In the genomic region with DNA sequence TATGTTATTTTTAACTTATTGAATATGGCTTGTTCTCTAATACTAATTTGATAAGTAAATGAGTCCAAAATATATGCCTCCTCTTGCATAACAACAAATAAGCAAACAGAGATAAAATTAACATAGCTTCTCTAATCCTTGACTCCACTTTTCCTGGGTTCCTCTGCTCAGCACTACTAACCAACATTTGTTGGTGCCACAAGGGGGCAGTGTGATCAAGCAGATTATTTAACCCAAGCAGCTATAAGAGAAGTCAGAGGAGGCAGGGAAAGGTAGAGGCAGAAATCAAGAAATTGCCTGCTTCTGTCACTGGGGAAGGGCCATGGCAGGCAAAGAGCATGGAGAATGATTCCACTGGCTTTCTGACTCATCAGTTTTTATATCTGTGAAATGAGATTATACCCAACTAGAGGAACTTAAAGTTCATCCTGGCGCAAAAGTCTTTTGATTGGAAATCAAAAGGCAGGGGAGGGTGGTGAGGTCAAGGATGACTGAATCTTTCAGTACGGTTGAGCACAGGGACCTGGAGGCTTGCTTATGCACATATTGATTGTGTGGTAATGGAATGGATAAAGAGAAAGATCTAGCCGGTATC, we compare ENCODE assay signal across 8 cellular contexts.
DNase-seq lines count a peak whose midpoint lies in the region; ATAC-seq and TF ChIP-seq lines count a peak whose summit lies in the region.

No MANE protein-coding gene starts in this region.

- no peaks in the 10 kb centered on the region for H3F3A ChIP-seq in PC-3 (ENCODE audit: low read length, unreplicated experiment)

- no peaks in the 10 kb centered on the region for H3K36me3 Mint-ChIP-seq in CD8-positive, alpha-beta T cell
- H3K36me3 Mint-ChIP-seq in activated T-cell treated with anti-CD3 and anti-CD28 coated beads, Interleukin-2, amount 50 U/mL, for 24 hours (ENCODE audit: low read depth) = no peaks in the 10 kb centered on the region

- ATAC-seq in CD8-positive, alpha-beta T cell = peak; percentile 49
- peak; percentile 66 for ATAC-seq in GM19324 (IDR thresholded peaks at IDR 0.05; ENCODE audit: low FRiP score, unreplicated experiment)
- peak; percentile 82 for ATAC-seq in PC-3
- no peak for ATAC-seq in thoracic aorta (ENCODE audit: insufficient number of reproducible peaks, low FRiP score, low read depth)

- no peak overlapping the region for H3K27ac ChIP-seq in CD8-positive, alpha-beta T cell (ENCODE audit: low read depth, low read length)
- H3K27ac ChIP-seq in PC-3 (ENCODE audit: low read length) (no peak overlapping the region), thoracic aorta (no peak overlapping the region)

- no peaks in the 10 kb centered on the region for H3K27me3 ChIP-seq in CD8-positive, alpha-beta T cell (ENCODE audit: insufficient read depth, low read length)
- H3K27me3 ChIP-seq in PC-3 (ENCODE audit: low read length) (peaks cover 45% of the 10 kb centered on the region), thoracic aorta (replicated peaks; ENCODE audit: insufficient read depth) (no peaks in the 10 kb centered on the region)

- H3K9me3 Mint-ChIP-seq in CD8-positive, alpha-beta T cell = no peaks in the 10 kb centered on the region
- H3K9me3 Mint-ChIP-seq in activated T-cell treated with anti-CD3 and anti-CD28 coated beads, Interleukin-2, amount 50 U/mL, for 24 hours = no peaks in the 10 kb centered on the region

- H3K4me3 Mint-ChIP-seq in CD8-positive, alpha-beta T cell = no peak overlapping the region
- H3K4me3 Mint-ChIP-seq in activated T-cell treated with anti-CD3 and anti-CD28 coated beads, Interleukin-2, amount 50 U/mL, for 24 hours = no peak overlapping the region

- no peak overlapping the region for H3K27ac Mint-ChIP-seq in CD8-positive, alpha-beta T cell
- H3K27ac Mint-ChIP-seq in activated T-cell treated with anti-CD3 and anti-CD28 coated beads, Interleukin-2, amount 50 U/mL, for 24 hours = no peak overlapping the region

- peaks cover 7% of the 10 kb centered on the region for H3K4me1 Mint-ChIP-seq in CD8-positive, alpha-beta T cell (ENCODE audit: low read depth)
- peaks cover 5% of the 10 kb centered on the region for H3K4me1 Mint-ChIP-seq in activated T-cell treated with anti-CD3 and anti-CD28 coated beads, Interleukin-2, amount 50 U/mL, for 24 hours (ENCODE audit: low read depth)

- CTCF ChIA-PET in CD8-positive, alpha-beta T cell (lab: Charles Lee) = interaction anchor here (0.7 to 8.1 kb wide), 33 partner anchors 8 to 470 kb away, joined by 3 to 362 read pairs (median 5); partner anchors contain the start of genes B4GALT4 and IGSF11
- CTCF ChIA-PET in PC-3 (lab: Charles Lee) = interaction anchor here (0.5 to 3.6 kb wide), 9 partner anchors 64 to 359 kb away, joined by 3 to 41 read pairs (median 6); partner anchors contain the start of genes B4GALT4 and IGSF11

- no peaks in the 10 kb centered on the region for H4K20me1 ChIP-seq in PC-3 (ENCODE audit: low read length)

- peaks cover 21% of the 10 kb centered on the region for H3K27me3 Mint-ChIP-seq in CD8-positive, alpha-beta T cell (ENCODE audit: low read depth)
- H3K27me3 Mint-ChIP-seq in activated T-cell treated with anti-CD3 and anti-CD28 coated beads, Interleukin-2, amount 50 U/mL, for 24 hours = peaks cover 21% of the 10 kb centered on the region

- H3K36me3 ChIP-seq in CD8-positive, alpha-beta T cell (ENCODE audit: insufficient read depth, low read length) = no peaks in the 10 kb centered on the region
- no peaks in the 10 kb centered on the region for H3K36me3 ChIP-seq in PC-3 (ENCODE audit: low read depth, low read length)
- H3K36me3 ChIP-seq in thoracic aorta = no peaks in the 10 kb centered on the region

- POLR2A ChIA-PET in CD8-positive, alpha-beta T cell (lab: Charles Lee) = interaction anchor here (0.6 to 4.4 kb wide), 3 partner anchors 152 to 359 kb away, joined by 3 to 24 read pairs (median 6); partner anchors contain the start of gene IGSF11
- POLR2A ChIA-PET in PC-3 (lab: Charles Lee; ENCODE audit: unreplicated experiment) = no interaction called here

- no peaks in the 10 kb centered on the region for H3K9me3 ChIP-seq in CD8-positive, alpha-beta T cell (ENCODE audit: low read length)
- H3K9me3 ChIP-seq in PC-3 (ENCODE audit: low read length) = no peaks in the 10 kb centered on the region
- no peaks in the 10 kb centered on the region for H3K9me3 ChIP-seq in thoracic aorta

- no peak overlapping the region for H2AFZ ChIP-seq in PC-3 (ENCODE audit: low read length)

- H3K79me2 ChIP-seq in PC-3 (ENCODE audit: low read length) = no peaks in the 10 kb centered on the region

- intact Hi-C loops in CD8-positive, alpha-beta T cell (cut with DNase I, micrococcal nuclease) = loop anchor here (1.0 to 10.0 kb wide), 6 partner anchors 62 to 798 kb away; partner anchors contain the start of gene CD80 (in 1 of the 2)
- intact Hi-C loops in PC-3 (cut with micrococcal nuclease) = loop anchor here (1.0 to 2.0 kb wide), 3 partner anchors 152 to 798 kb away; partner anchors contain the start of gene IGSF11

- no peak overlapping the region for H3K9ac ChIP-seq in PC-3 (ENCODE audit: low read length)

- peak; percentile 89 for TF ChIP-seq CTCF in CD8-positive, alpha-beta T cell (IDR thresholded peaks at IDR 0.05)
- peak; percentile 93 for TF ChIP-seq CTCF in PC-3 (conservative IDR thresholded peaks at IDR 0.05; ENCODE audit: low read depth, low read length)
- peak; percentile 75 for TF ChIP-seq CTCF in fibroblast of pulmonary artery (IDR thresholded peaks at IDR 0.05; ENCODE audit: low read length, missing control alignments)
- TF ChIP-seq CTCF in thoracic aorta (IDR thresholded peaks at IDR 0.05) = peak; percentile 66

- BruUV-seq in PC-3 (replicated peaks; lab: Mats Ljungman, UMichigan) = no TSS peak

- DNase-seq in CD8-positive, alpha-beta T cell = peak; percentile 39 to 79 (median 58)
- DNase-seq in HPDE6-E6E7 (ENCODE audit: extremely low spot score) = peak; percentile 28
- DNase-seq in PC-3 = peak; percentile 83
- DNase-seq in activated T-cell treated with anti-CD3 and anti-CD28 coated beads, Interleukin-2, amount 50 U/mL, for 24 hours = peak; percentile 64
- DNase-seq in fibroblast of pulmonary artery (ENCODE audit: low read depth) = peak; percentile 71
- peak in 52 of 56 donors; percentile 2 to 89 (median 50) for DNase-seq in nucleus accumbens (lab: John Stamatoyannopoulos, UW)
- DNase-seq in thoracic aorta (ENCODE audit: low spot score) = no peak

- H3K4me1 ChIP-seq in CD8-positive, alpha-beta T cell (ENCODE audit: insufficient read depth, low read length) = no peaks in the 10 kb centered on the region
- H3K4me1 ChIP-seq in PC-3 (ENCODE audit: insufficient read depth, low read length) (no peaks in the 10 kb centered on the region), thoracic aorta (ENCODE audit: control insufficient read depth in 1 of 2, low read depth in 2 of 2) (no peaks in the 10 kb centered on the region)

- no peaks in the 10 kb centered on the region for H3K9me2 ChIP-seq in PC-3 (replicated peaks; ENCODE audit: low read length)

- no peak overlapping the region for H3K4me3 ChIP-seq in CD8-positive, alpha-beta T cell (ENCODE audit: low read depth, low read length)
- H3K4me3 ChIP-seq in PC-3 (ENCODE audit: low read length) (no peak overlapping the region), fibroblast of pulmonary artery (replicated peaks; ENCODE audit: low read depth, low read length) (no peak overlapping the region), thoracic aorta (no peak overlapping the region)

- no peak overlapping the region for H3K4me2 ChIP-seq in PC-3 (ENCODE audit: low read length)
